Comparison of ENCODE assay signal across 38 cellular contexts in the genomic region with DNA sequence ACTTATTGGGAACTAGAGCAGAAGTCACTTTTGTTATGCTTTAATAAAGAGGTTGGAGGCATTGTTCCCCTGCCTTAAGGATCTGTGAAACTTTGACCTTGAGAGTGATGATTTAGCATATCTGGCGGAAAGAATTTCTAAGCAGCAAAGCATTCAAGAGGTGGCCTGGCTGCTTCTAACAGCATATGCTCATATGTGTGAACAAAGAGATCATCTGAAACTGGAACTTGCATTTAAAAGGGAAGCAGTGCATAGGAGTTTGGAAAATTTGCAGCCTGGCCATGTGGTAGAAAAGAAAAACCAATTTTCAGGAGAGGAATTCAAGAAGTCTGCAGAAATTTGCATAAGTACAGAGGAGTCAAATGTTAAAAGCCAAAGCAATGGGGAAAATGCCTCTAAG.
"Had no signal": no experiment of that assay in that cellular context is flagged by ENCODE, and none has a peak within 500 bp of the region (broad histone marks: within the 10 kb centered on the region; RNA-seq: fewer than 3 reads in every experiment).

No MANE protein-coding gene starts in this region.

- H3K4me1 Mint-ChIP-seq: activated CD4-positive, alpha-beta memory T cell treated with anti-CD3 and anti-CD28 coated beads, Interleukin-2, amount 10 ng/mL, durations not matched to agents 7 days and 5 days; activated CD4-positive, alpha-beta T cell treated with anti-CD3 and anti-CD28 coated beads for 36 hours; activated CD4-positive, alpha-beta T cell treated with anti-CD3 and anti-CD28 coated beads, Interleukin-2, amount 10 ng/mL, durations not matched to agents 7 days and 5 days; activated CD8-positive, alpha-beta memory T cell treated with anti-CD3 and anti-CD28 coated beads, Interleukin-2, amount 10 ng/mL, durations not matched to agents 7 days and 5 days; activated naive CD4-positive, alpha-beta T cell treated with anti-CD3 and anti-CD28 coated beads, Interleukin-2, amount 10 ng/mL, durations not matched to agents 7 days and 5 days; activated naive CD4-positive, alpha-beta T cell treated with anti-CD3 and anti-CD28 coated beads, Interleukin-2, amount 50 U/mL, for 24 hours; activated naive CD8-positive, alpha-beta T cell treated with anti-CD3 and anti-CD28 coated beads, Interleukin-2, amount 10 ng/mL, durations not matched to agents 7 days and 5 days; activated naive CD8-positive, alpha-beta T cell treated with anti-CD3 and anti-CD28 coated beads, Interleukin-2, amount 50 U/mL, for 24 hours; brain; central memory CD8-positive, alpha-beta T cell; WTC11 had no signal

- H3K36me3 ChIP-seq: ascending aorta, cardiac muscle cell, WERI-Rb-1 had no signal

- H3K4me1 ChIP-seq: ascending aorta had no signal

- H3K36me3 Mint-ChIP-seq: activated CD8-positive, alpha-beta memory T cell treated with anti-CD3 and anti-CD28 coated beads, Interleukin-2, amount 10 ng/mL, durations not matched to agents 7 days and 5 days; activated naive CD4-positive, alpha-beta T cell treated with anti-CD3 and anti-CD28 coated beads, Interleukin-2, amount 10 ng/mL, durations not matched to agents 7 days and 5 days; activated naive CD8-positive, alpha-beta T cell; activated naive CD8-positive, alpha-beta T cell treated with anti-CD3 and anti-CD28 coated beads, Interleukin-2, amount 10 ng/mL, durations not matched to agents 7 days and 5 days; brain had no signal

- H3K27ac ChIP-seq: ascending aorta, cardiac muscle cell, WERI-Rb-1 had no signal

- DNase-seq: activated CD4-positive, alpha-beta memory T cell treated with anti-CD3 and anti-CD28 coated beads, Interleukin-2, amount 10 ng/mL, durations not matched to agents 7 days and 5 days; activated CD4-positive, alpha-beta T cell treated with anti-CD3 and anti-CD28 coated beads for 1 hour; activated CD4-positive, alpha-beta T cell treated with anti-CD3 and anti-CD28 coated beads for 36 hours; activated CD4-positive, alpha-beta T cell treated with anti-CD3 and anti-CD28 coated beads for 48 hours; activated CD4-positive, alpha-beta T cell treated with anti-CD3 and anti-CD28 coated beads, Interleukin-2, amount 10 ng/mL, durations not matched to agents 7 days and 5 days; activated CD4-positive, alpha-beta T cell treated with anti-CD3 and anti-CD28 coated beads, Interleukin-2, amount 50 U/mL, for 48 hours; activated CD4-positive, CD25-positive, alpha-beta regulatory T cell; activated CD8-positive, alpha-beta memory T cell treated with anti-CD3 and anti-CD28 coated beads for 24 hours; activated CD8-positive, alpha-beta memory T cell treated with anti-CD3 and anti-CD28 coated beads, Interleukin-2, amount 10 ng/mL, durations not matched to agents 7 days and 5 days; activated CD8-positive, alpha-beta memory T cell treated with anti-CD3 and anti-CD28 coated beads, Interleukin-2, amount 50 U/mL, for 48 hours; activated CD8-positive, alpha-beta T cell treated with anti-CD3 and anti-CD28 coated beads, Interleukin-2, amount 10 ng/mL, durations not matched to agents 7 days and 5 days; activated effector memory CD4-positive, alpha-beta T cell treated with Interleukin-2 at 50 U/mL for 16 hours; activated gamma-delta T cell; activated naive CD4-positive, alpha-beta T cell treated with anti-CD3 and anti-CD28 coated beads, Interleukin-2, amount 10 ng/mL, durations not matched to agents 7 days and 5 days; activated naive CD4-positive, alpha-beta T cell treated with Interleukin-2 at 50 U/mL for 16 hours; activated naive CD8-positive, alpha-beta T cell treated with anti-CD3 and anti-CD28 coated beads, Interleukin-2, amount 10 ng/mL, durations not matched to agents 7 days and 5 days; activated naive CD8-positive, alpha-beta T cell treated with anti-CD3 and anti-CD28 coated beads, Interleukin-2, amount 50 U/mL, for 24 hours; activated T-cell treated with anti-CD3 and anti-CD28 coated beads, Interleukin-2, amount 50 U/mL, for 24 hours; activated T-cell treated with anti-CD3 and anti-CD28 coated beads, Interleukin-2, amount 50 U/mL, for 48 hours; amygdala; anterior cingulate cortex; caudate nucleus; cerebellar nuclear complex; T-helper 1 cell; T-helper 2 cell; T-helper 9 cell; WERI-Rb-1 had no signal

- H3K27me3 Mint-ChIP-seq: activated CD4-positive, alpha-beta memory T cell treated with anti-CD3 and anti-CD28 coated beads, Interleukin-2, amount 10 ng/mL, durations not matched to agents 7 days and 5 days; activated CD4-positive, alpha-beta T cell treated with anti-CD3 and anti-CD28 coated beads for 36 hours; activated naive CD4-positive, alpha-beta T cell treated with anti-CD3 and anti-CD28 coated beads, Interleukin-2, amount 10 ng/mL, durations not matched to agents 7 days and 5 days; central memory CD8-positive, alpha-beta T cell had no signal

- ATAC-seq: activated CD4-positive, alpha-beta T cell treated with anti-CD3 and anti-CD28 coated beads for 36 hours; activated CD4-positive, CD25-positive, alpha-beta regulatory T cell treated with anti-CD3 and anti-CD28 coated beads, Interleukin-2, amount 50 U/mL, for 24 hours; activated CD8-positive, alpha-beta memory T cell treated with anti-CD3 and anti-CD28 coated beads, Interleukin-2, amount 10 ng/mL, durations not matched to agents 7 days and 5 days; activated CD8-positive, alpha-beta T cell treated with anti-CD3 and anti-CD28 coated beads, Interleukin-2, amount 10 ng/mL, durations not matched to agents 7 days and 5 days; activated naive CD8-positive, alpha-beta T cell treated with anti-CD3 and anti-CD28 coated beads, Interleukin-2, amount 50 U/mL, for 24 hours; WTC11 had no signal

- H3K4me3 ChIP-seq: ascending aorta, cardiac muscle cell had no signal

- H3K27ac Mint-ChIP-seq: activated CD4-positive, alpha-beta memory T cell treated with anti-CD3 and anti-CD28 coated beads, Interleukin-2, amount 10 ng/mL, durations not matched to agents 7 days and 5 days; activated CD4-positive, alpha-beta T cell treated with anti-CD3 and anti-CD28 coated beads for 36 hours; activated CD4-positive, alpha-beta T cell treated with anti-CD3 and anti-CD28 coated beads, Interleukin-2, amount 10 ng/mL, durations not matched to agents 7 days and 5 days; activated CD8-positive, alpha-beta memory T cell treated with anti-CD3 and anti-CD28 coated beads, Interleukin-2, amount 10 ng/mL, durations not matched to agents 7 days and 5 days; activated CD8-positive, alpha-beta T cell treated with anti-CD3 and anti-CD28 coated beads, Interleukin-2, amount 10 ng/mL, durations not matched to agents 7 days and 5 days; activated naive CD4-positive, alpha-beta T cell treated with anti-CD3 and anti-CD28 coated beads, Interleukin-2, amount 10 ng/mL, durations not matched to agents 7 days and 5 days; activated naive CD4-positive, alpha-beta T cell treated with anti-CD3 and anti-CD28 coated beads, Interleukin-2, amount 50 U/mL, for 24 hours; activated naive CD8-positive, alpha-beta T cell; activated naive CD8-positive, alpha-beta T cell treated with anti-CD3 and anti-CD28 coated beads, Interleukin-2, amount 10 ng/mL, durations not matched to agents 7 days and 5 days; activated naive CD8-positive, alpha-beta T cell treated with anti-CD3 and anti-CD28 coated beads, Interleukin-2, amount 50 U/mL, for 24 hours; activated T-cell treated with anti-CD3 and anti-CD28 coated beads, Interleukin-2, amount 50 U/mL, for 24 hours; activated T-helper 2 cell treated with anti-CD3 and anti-CD28 coated beads, Interferon-gamma antibody, Interleukin-2, Interleukin-4, amounts not matched to agents 10 μg/mL and 5 μg/mL and 100 μg/mL, durations not matched to agents 14 hours and 24 hours and 36 hours; brain; T-helper 1 cell treated with Interleukin-12 subunit alpha and Interleukin-12 subunit beta and Interleukin-4 antibody, amounts not matched to agents 30 μg/mL and 1 μg/mL, for 36 hours; T-helper 2 cell treated with Interferon-gamma antibody and Interleukin-4, amounts not matched to agents 5 μg/mL and 100 μg/mL, for 36 hours; WTC11 had no signal

- H3K4me3 Mint-ChIP-seq: activated CD4-positive, alpha-beta memory T cell treated with anti-CD3 and anti-CD28 coated beads, Interleukin-2, amount 10 ng/mL, durations not matched to agents 7 days and 5 days; activated CD4-positive, alpha-beta T cell treated with anti-CD3 and anti-CD28 coated beads for 36 hours; activated CD4-positive, alpha-beta T cell treated with anti-CD3 and anti-CD28 coated beads, Interleukin-2, amount 10 ng/mL, durations not matched to agents 7 days and 5 days; activated CD8-positive, alpha-beta memory T cell treated with anti-CD3 and anti-CD28 coated beads, Interleukin-2, amount 10 ng/mL, durations not matched to agents 7 days and 5 days; activated CD8-positive, alpha-beta T cell treated with anti-CD3 and anti-CD28 coated beads, Interleukin-2, amount 10 ng/mL, durations not matched to agents 7 days and 5 days; activated naive CD4-positive, alpha-beta T cell treated with anti-CD3 and anti-CD28 coated beads, Interleukin-2, amount 10 ng/mL, durations not matched to agents 7 days and 5 days; activated naive CD4-positive, alpha-beta T cell treated with anti-CD3 and anti-CD28 coated beads, Interleukin-2, amount 50 U/mL, for 24 hours; activated naive CD8-positive, alpha-beta T cell; activated naive CD8-positive, alpha-beta T cell treated with anti-CD3 and anti-CD28 coated beads, Interleukin-2, amount 10 ng/mL, durations not matched to agents 7 days and 5 days; activated naive CD8-positive, alpha-beta T cell treated with anti-CD3 and anti-CD28 coated beads, Interleukin-2, amount 50 U/mL, for 24 hours; activated T-cell treated with anti-CD3 and anti-CD28 coated beads, Interleukin-2, amount 50 U/mL, for 24 hours; brain; central memory CD8-positive, alpha-beta T cell; T-helper 1 cell treated with Interleukin-12 subunit alpha and Interleukin-12 subunit beta and Interleukin-4 antibody, amounts not matched to agents 30 μg/mL and 1 μg/mL, for 36 hours; T-helper 2 cell treated with Interferon-gamma antibody and Interleukin-4, amounts not matched to agents 5 μg/mL and 100 μg/mL, for 36 hours; WTC11 had no signal
